22 cellular contexts compared by ENCODE assay signal in the genomic region with DNA sequence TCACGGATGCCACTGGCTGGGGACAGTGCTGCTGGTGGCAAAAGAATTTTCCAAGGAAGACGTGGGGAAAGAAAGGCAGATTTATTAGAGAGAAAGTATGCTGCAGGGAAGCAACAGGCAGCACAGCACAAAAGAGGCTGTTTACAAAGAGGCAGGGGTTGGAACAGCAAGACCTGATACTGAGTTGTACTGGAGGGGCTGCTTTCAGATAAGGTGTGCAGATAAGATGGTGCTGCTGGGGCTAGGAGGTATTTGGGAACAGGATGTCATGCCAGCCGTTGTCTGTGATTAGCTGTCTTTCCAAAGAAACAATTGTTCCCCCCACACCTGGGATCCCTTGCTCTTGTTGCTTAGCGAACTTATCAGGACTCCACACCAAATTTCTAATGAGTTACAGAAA.
"Had no signal": no experiment of that assay in that cellular context is flagged by ENCODE, and none has a peak within 500 bp of the region (broad histone marks: within the 10 kb centered on the region; RNA-seq: fewer than 3 reads in every experiment).

No MANE protein-coding gene starts in this region.

- H3K4me1 Mint-ChIP-seq: naive thymus-derived CD8-positive, alpha-beta T cell had no signal

- H3K4me3 ChIP-seq: right lobe of liver, thoracic aorta, uterus had no signal

- H3K36me3 Mint-ChIP-seq: naive thymus-derived CD8-positive, alpha-beta T cell had no signal

- ATAC-seq: left cardiac atrium; left ventricle myocardium superior; naive thymus-derived CD8-positive, alpha-beta T cell; right lobe of liver had no signal

- H3K27ac Mint-ChIP-seq: activated T-helper 1 cell treated with anti-CD3 and anti-CD28 coated beads, Interleukin-12 subunit alpha, Interleukin-12 subunit beta, Interleukin-2, Interleukin-4 antibody, amounts not matched to agents 30 ng/mL and 10 ng/mL and 1 ng/mL, durations not matched to agents 14 hours and 24 hours and 36 hours; naive thymus-derived CD8-positive, alpha-beta T cell; stimulated activated naive CD8-positive, alpha-beta T cell treated with anti-CD3 and anti-CD28 coated beads, Interleukin-15, Interleukin-2, amounts not matched to agents 100 ng/mL and 50 ng/mL, for 24 hours had no signal

- H3K9me3 ChIP-seq: right lobe of liver, thoracic aorta, uterus had no signal

- H3K9me3 Mint-ChIP-seq: activated T-helper 1 cell treated with anti-CD3 and anti-CD28 coated beads, Interleukin-12 subunit alpha, Interleukin-12 subunit beta, Interleukin-2, Interleukin-4 antibody, amounts not matched to agents 30 ng/mL and 10 ng/mL and 1 ng/mL, durations not matched to agents 14 hours and 24 hours and 36 hours; stimulated activated naive CD8-positive, alpha-beta T cell treated with anti-CD3 and anti-CD28 coated beads, Interleukin-15, Interleukin-2, amounts not matched to agents 100 ng/mL and 50 ng/mL, for 24 hours had no signal

- H3K4me3 Mint-ChIP-seq: activated T-helper 1 cell treated with anti-CD3 and anti-CD28 coated beads, Interleukin-12 subunit alpha, Interleukin-12 subunit beta, Interleukin-2, Interleukin-4 antibody, amounts not matched to agents 30 ng/mL and 10 ng/mL and 1 ng/mL, durations not matched to agents 14 hours and 24 hours and 36 hours; naive thymus-derived CD8-positive, alpha-beta T cell; stimulated activated naive CD8-positive, alpha-beta T cell treated with anti-CD3 and anti-CD28 coated beads, Interleukin-15, Interleukin-2, amounts not matched to agents 100 ng/mL and 50 ng/mL, for 24 hours had no signal

- H3K36me3 ChIP-seq: right lobe of liver, thoracic aorta, uterus had no signal

- DNase-seq: activated CD4-positive, alpha-beta T cell treated with anti-CD3 and anti-CD28 coated beads for 48 hours; activated CD4-positive, alpha-beta T cell treated with anti-CD3 and anti-CD28 coated beads, Interleukin-2, amount 50 U/mL, for 48 hours; activated CD8-positive, alpha-beta memory T cell treated with anti-CD3 and anti-CD28 coated beads for 24 hours; activated gamma-delta T cell treated with Interleukin-2 at 50 U/mL for 16 hours; activated naive CD4-positive, alpha-beta T cell treated with anti-CD3 and anti-CD28 coated beads, Interleukin-2, amount 50 U/mL, for 16 hours; anterior cingulate cortex; dermis blood vessel endothelial cell; effector CD4-positive, alpha-beta T cell; left cardiac atrium; left ventricle myocardium superior; naive thymus-derived CD8-positive, alpha-beta T cell; posterior cingulate gyrus; right lobe of liver; stimulated activated CD4-positive, alpha-beta T cell treated with anti-CD3 and anti-CD28 coated beads, Interleukin-12 subunit alpha, Interleukin-12 subunit beta, amount 100 ng/mL, for 4 hours; stimulated activated CD4-positive, alpha-beta T cell treated with anti-CD3 and anti-CD28 coated beads, Interleukin-4, amount 100 ng/mL, for 1 hour; trophoblast cell; uterus had no signal

- H3K27me3 Mint-ChIP-seq: naive thymus-derived CD8-positive, alpha-beta T cell; stimulated activated naive CD8-positive, alpha-beta T cell treated with anti-CD3 and anti-CD28 coated beads, Interleukin-15, Interleukin-2, amounts not matched to agents 100 ng/mL and 50 ng/mL, for 24 hours had no signal

- H3K27me3 ChIP-seq: right lobe of liver, uterus had no signal

- H3K27ac ChIP-seq: epithelial cell of prostate, right lobe of liver, thoracic aorta, uterus, VCaP had no signal

- H3K4me1 ChIP-seq: right lobe of liver, uterus had no signal
